Comparison of ENCODE assay signal across 3 cellular contexts in genomic region chr1:2809656-2810055, GRCh38.
"Had no signal": no experiment of that assay in that cellular context is flagged by ENCODE, and none has a peak within 500 bp of the region (broad histone marks: within the 10 kb centered on the region; RNA-seq: fewer than 3 reads in every experiment).

No MANE protein-coding gene starts in this region.

- ATAC-seq: GM12878 had no signal

- DNase-seq: GDM1, GF-D8 had no signal

- H3K4me3 ChIP-seq: GM12878 had no signal
